ENCODE assay signal across 2 cellular contexts in the genomic region with DNA sequence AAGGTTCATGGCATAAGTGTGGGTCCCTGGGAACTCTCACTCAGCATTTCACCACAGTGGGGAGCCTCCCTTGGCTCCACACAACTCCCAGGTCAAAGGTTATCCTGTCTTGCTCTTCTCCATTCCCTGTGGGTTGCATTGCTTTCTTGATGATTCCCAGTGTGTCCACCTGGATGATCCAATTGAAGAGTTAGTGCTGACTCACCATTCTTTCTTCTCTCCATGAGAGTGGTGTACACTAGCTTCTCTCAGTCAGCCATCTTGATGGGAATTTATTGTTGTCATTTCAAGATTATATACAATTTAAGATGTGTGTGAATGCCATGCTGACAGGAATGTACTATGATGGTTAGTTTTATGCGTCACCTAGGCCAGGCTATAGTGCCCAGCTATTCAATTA.
A peak's percentile ranks its signal among the peaks of the same experiment; 100 is the strongest.
TF ChIP-seq lines count a peak whose summit lies in the region.

No MANE protein-coding gene starts in this region.

TF ChIP-seq in A549, 52 proteins besides CTCF, POLR2A, EP300 and RAD21:
- TF ChIP-seq SMC3 (IDR thresholded peaks at IDR 0.05), result no peak
- TF ChIP-seq MAFK (IDR thresholded peaks at IDR 0.05; ENCODE audit: partially characterized antibody), result peak; percentile 28

TF ChIP-seq in IMR-90, 13 proteins besides CTCF, POLR2A, EP300 and RAD21:
- TF ChIP-seq MAFK (IDR thresholded peaks at IDR 0.05; ENCODE audit: low read depth, low read length) (0 out of 2 replicates have a peak, but pooled peaks have one; percentile 34), MAZ (IDR thresholded peaks at IDR 0.05; ENCODE audit: borderline replicate concordance, low read depth, low read length) (no peak)
